ENCODE assay signal across 1 cellular context in the genomic region with DNA sequence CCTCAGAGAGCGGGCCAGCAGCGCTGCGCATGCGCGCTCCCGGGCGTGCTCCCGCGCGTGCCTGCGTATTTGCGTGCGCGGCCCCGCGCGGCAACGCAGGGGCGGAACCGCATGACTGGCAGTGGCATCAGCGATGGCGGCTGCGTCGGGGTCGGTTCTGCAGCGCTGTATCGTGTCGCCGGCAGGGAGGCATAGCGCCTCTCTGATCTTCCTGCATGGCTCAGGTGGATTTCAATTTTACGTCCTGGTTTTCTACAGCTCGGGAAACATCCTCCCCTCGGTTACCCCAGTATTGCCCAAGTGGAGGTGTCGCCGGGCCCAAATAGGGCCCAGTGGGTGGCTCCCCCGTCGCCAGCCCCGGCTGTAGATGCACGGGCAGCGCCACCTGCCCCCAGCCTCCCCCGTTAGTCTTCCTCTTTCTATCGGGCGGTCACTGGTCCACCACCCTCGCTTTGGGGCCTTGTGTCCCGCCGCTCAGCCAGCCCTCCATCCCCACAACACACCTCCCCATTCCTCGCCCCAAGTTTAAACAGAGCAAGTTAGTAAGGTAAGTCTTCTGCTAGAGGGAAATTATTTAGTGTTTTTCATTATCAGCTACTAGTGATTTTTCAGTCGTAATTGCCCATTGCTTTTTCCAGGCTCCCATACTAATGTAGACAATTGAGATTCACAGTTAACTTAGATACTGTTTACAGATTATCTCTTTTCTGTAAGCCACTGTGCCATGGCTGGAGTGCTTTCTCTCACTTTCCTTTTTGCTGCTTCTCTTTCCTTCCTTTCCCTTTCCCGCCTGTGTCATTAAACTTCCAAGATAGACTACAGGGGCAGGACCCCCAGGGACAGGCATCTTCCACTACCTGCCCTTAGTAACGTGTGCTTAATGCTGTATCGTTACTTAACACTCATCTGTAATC.
TF ChIP-seq lines count a peak whose summit lies in the region.

A gene (plus strand): TSS at position 121 of the 914 bp plus-strand sequence. CDS start 13 bp downstream, at position 134.

TF ChIP-seq in GM12878, 131 proteins besides CTCF, POLR2A, EP300 and RAD21 (continued from another document and continues in another):
- TF ChIP-seq KAT2A (conservative IDR thresholded peaks at IDR 0.05; ENCODE audit: control insufficient read depth, low read depth, low read length) (no peak), TCF12 (IDR thresholded peaks at IDR 0.05; ENCODE audit: low read depth, low read length) (0 out of 2 replicates have a peak, but pooled peaks have one; percentile 9), RB1 (IDR thresholded peaks at IDR 0.05; ENCODE audit: borderline replicate concordance) (peak; percentile 56; the same call in 1 of the 2 replicates), YY1 (IDR thresholded peaks at IDR 0.05; ENCODE audit: low read depth, low read length) (peak; percentile 97), SP1 (IDR thresholded peaks at IDR 0.05; ENCODE audit: low read depth, low read length) (no peak), EGR1 (IDR thresholded peaks at IDR 0.05; ENCODE audit: borderline replicate concordance in 1 of 2, low read depth in 2 of 2, low read length in 2 of 2) (peak in 1 of 2 experiments; percentile 95; a peak in 1 of 3 replicates), SMAD1 (IDR thresholded peaks at IDR 0.05; ENCODE audit: low read depth, partially characterized antibody) (no peak), IRF4 (IDR thresholded peaks at IDR 0.05; ENCODE audit: low read depth, low read length) (no peak), SMC3 (IDR thresholded peaks at IDR 0.05; ENCODE audit: borderline replicate concordance, low read length) (no peak), POLR2AphosphoS2 (IDR thresholded peaks at IDR 0.05; ENCODE audit: low read depth, low read length) (peak; percentile 83; the same call in 1 of the 2 replicates), MEF2A (IDR thresholded peaks at IDR 0.05; ENCODE audit: insufficient read depth, low read depth, low read length) (no peak), DPF2 (IDR thresholded peaks at IDR 0.05) (peak; percentile 88), RCOR1 (conservative IDR thresholded peaks at IDR 0.05; ENCODE audit: low read depth, low read length) (no peak), RAD51 (IDR thresholded peaks at IDR 0.05) (no peak), ZNF217 (IDR thresholded peaks at IDR 0.05) (no peak), FOXM1 (IDR thresholded peaks at IDR 0.05; ENCODE audit: low read depth, low read length) (no peak), IKZF1 (conservative IDR thresholded peaks at IDR 0.05) (peak; percentile 52), NBN (IDR thresholded peaks at IDR 0.05) (peak; percentile 76), IKZF2 (IDR thresholded peaks at IDR 0.05) (no peak), NFXL1 (IDR thresholded peaks at IDR 0.05; ENCODE audit: borderline replicate concordance) (no peak), CREM (IDR thresholded peaks at IDR 0.05; ENCODE audit: low read depth) (peak; percentile 54; the same call in 1 of the 2 replicates), ATF7 (IDR thresholded peaks at IDR 0.05; ENCODE audit: low read depth) (no peak), GATAD2B (conservative IDR thresholded peaks at IDR 0.05; ENCODE audit: low read depth) (peak; percentile 87), TBL1XR1 (IDR thresholded peaks at IDR 0.05; ENCODE audit: low read depth, low read length) (no peak), KDM1A (IDR thresholded peaks at IDR 0.05; ENCODE audit: borderline replicate concordance) (no peak), TCF7 (IDR thresholded peaks at IDR 0.05; ENCODE audit: borderline replicate concordance) (no peak)
- TF ChIP-seq, protein P1, sequence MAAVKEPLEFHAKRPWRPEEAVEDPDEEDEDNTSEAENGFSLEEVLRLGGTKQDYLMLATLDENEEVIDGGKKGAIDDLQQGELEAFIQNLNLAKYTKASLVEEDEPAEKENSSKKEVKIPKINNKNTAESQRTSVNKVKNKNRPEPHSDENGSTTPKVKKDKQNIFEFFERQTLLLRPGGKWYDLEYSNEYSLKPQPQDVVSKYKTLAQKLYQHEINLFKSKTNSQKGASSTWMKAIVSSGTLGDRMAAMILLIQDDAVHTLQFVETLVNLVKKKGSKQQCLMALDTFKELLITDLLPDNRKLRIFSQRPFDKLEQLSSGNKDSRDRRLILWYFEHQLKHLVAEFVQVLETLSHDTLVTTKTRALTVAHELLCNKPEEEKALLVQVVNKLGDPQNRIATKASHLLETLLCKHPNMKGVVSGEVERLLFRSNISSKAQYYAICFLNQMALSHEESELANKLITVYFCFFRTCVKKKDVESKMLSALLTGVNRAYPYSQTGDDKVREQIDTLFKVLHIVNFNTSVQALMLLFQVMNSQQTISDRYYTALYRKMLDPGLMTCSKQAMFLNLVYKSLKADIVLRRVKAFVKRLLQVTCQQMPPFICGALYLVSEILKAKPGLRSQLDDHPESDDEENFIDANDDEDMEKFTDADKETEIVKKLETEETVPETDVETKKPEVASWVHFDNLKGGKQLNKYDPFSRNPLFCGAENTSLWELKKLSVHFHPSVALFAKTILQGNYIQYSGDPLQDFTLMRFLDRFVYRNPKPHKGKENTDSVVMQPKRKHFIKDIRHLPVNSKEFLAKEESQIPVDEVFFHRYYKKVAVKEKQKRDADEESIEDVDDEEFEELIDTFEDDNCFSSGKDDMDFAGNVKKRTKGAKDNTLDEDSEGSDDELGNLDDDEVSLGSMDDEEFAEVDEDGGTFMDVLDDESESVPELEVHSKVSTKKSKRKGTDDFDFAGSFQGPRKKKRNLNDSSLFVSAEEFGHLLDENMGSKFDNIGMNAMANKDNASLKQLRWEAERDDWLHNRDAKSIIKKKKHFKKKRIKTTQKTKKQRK (IDR thresholded peaks at IDR 0.05; ENCODE audit: low read depth, low read length): no peak
- TF ChIP-seq, protein P2, sequence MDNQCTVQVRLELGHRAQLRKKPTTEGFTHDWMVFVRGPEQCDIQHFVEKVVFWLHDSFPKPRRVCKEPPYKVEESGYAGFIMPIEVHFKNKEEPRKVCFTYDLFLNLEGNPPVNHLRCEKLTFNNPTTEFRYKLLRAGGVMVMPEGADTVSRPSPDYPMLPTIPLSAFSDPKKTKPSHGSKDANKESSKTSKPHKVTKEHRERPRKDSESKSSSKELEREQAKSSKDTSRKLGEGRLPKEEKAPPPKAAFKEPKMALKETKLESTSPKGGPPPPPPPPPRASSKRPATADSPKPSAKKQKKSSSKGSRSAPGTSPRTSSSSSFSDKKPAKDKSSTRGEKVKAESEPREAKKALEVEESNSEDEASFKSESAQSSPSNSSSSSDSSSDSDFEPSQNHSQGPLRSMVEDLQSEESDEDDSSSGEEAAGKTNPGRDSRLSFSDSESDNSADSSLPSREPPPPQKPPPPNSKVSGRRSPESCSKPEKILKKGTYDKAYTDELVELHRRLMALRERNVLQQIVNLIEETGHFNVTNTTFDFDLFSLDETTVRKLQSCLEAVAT (IDR thresholded peaks at IDR 0.05): peak; percentile 49
- TF ChIP-seq, protein P3, sequence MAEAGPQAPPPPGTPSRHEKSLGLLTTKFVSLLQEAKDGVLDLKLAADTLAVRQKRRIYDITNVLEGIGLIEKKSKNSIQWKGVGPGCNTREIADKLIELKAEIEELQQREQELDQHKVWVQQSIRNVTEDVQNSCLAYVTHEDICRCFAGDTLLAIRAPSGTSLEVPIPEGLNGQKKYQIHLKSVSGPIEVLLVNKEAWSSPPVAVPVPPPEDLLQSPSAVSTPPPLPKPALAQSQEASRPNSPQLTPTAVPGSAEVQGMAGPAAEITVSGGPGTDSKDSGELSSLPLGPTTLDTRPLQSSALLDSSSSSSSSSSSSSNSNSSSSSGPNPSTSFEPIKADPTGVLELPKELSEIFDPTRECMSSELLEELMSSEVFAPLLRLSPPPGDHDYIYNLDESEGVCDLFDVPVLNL (IDR thresholded peaks at IDR 0.05; ENCODE audit: low read depth, low read length): no peak
- TF ChIP-seq, protein P4, sequence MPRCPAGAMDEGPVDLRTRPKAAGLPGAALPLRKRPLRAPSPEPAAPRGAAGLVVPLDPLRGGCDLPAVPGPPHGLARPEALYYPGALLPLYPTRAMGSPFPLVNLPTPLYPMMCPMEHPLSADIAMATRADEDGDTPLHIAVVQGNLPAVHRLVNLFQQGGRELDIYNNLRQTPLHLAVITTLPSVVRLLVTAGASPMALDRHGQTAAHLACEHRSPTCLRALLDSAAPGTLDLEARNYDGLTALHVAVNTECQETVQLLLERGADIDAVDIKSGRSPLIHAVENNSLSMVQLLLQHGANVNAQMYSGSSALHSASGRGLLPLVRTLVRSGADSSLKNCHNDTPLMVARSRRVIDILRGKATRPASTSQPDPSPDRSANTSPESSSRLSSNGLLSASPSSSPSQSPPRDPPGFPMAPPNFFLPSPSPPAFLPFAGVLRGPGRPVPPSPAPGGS (IDR thresholded peaks at IDR 0.05; ENCODE audit: borderline replicate concordance, insufficient read depth, low read depth, low read length, poor library complexity, severe bottlenecking): no peak
- TF ChIP-seq, protein P5, sequence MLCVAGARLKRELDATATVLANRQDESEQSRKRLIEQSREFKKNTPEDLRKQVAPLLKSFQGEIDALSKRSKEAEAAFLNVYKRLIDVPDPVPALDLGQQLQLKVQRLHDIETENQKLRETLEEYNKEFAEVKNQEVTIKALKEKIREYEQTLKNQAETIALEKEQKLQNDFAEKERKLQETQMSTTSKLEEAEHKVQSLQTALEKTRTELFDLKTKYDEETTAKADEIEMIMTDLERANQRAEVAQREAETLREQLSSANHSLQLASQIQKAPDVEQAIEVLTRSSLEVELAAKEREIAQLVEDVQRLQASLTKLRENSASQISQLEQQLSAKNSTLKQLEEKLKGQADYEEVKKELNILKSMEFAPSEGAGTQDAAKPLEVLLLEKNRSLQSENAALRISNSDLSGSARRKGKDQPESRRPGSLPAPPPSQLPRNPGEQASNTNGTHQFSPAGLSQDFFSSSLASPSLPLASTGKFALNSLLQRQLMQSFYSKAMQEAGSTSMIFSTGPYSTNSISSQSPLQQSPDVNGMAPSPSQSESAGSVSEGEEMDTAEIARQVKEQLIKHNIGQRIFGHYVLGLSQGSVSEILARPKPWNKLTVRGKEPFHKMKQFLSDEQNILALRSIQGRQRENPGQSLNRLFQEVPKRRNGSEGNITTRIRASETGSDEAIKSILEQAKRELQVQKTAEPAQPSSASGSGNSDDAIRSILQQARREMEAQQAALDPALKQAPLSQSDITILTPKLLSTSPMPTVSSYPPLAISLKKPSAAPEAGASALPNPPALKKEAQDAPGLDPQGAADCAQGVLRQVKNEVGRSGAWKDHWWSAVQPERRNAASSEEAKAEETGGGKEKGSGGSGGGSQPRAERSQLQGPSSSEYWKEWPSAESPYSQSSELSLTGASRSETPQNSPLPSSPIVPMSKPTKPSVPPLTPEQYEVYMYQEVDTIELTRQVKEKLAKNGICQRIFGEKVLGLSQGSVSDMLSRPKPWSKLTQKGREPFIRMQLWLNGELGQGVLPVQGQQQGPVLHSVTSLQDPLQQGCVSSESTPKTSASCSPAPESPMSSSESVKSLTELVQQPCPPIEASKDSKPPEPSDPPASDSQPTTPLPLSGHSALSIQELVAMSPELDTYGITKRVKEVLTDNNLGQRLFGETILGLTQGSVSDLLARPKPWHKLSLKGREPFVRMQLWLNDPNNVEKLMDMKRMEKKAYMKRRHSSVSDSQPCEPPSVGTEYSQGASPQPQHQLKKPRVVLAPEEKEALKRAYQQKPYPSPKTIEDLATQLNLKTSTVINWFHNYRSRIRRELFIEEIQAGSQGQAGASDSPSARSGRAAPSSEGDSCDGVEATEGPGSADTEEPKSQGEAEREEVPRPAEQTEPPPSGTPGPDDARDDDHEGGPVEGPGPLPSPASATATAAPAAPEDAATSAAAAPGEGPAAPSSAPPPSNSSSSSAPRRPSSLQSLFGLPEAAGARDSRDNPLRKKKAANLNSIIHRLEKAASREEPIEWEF (IDR thresholded peaks at IDR 0.05; ENCODE audit: insufficient replicate concordance, low read depth, low read length): no peak
- TF ChIP-seq, protein P6, sequence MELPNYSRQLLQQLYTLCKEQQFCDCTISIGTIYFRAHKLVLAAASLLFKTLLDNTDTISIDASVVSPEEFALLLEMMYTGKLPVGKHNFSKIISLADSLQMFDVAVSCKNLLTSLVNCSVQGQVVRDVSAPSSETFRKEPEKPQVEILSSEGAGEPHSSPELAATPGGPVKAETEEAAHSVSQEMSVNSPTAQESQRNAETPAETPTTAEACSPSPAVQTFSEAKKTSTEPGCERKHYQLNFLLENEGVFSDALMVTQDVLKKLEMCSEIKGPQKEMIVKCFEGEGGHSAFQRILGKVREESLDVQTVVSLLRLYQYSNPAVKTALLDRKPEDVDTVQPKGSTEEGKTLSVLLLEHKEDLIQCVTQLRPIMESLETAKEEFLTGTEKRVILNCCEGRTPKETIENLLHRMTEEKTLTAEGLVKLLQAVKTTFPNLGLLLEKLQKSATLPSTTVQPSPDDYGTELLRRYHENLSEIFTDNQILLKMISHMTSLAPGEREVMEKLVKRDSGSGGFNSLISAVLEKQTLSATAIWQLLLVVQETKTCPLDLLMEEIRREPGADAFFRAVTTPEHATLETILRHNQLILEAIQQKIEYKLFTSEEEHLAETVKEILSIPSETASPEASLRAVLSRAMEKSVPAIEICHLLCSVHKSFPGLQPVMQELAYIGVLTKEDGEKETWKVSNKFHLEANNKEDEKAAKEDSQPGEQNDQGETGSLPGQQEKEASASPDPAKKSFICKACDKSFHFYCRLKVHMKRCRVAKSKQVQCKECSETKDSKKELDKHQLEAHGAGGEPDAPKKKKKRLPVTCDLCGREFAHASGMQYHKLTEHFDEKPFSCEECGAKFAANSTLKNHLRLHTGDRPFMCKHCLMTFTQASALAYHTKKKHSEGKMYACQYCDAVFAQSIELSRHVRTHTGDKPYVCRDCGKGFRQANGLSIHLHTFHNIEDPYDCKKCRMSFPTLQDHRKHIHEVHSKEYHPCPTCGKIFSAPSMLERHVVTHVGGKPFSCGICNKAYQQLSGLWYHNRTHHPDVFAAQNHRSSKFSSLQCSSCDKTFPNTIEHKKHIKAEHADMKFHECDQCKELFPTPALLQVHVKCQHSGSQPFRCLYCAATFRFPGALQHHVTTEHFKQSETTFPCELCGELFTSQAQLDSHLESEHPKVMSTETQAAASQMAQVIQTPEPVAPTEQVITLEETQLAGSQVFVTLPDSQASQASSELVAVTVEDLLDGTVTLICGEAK (IDR thresholded peaks at IDR 0.05; ENCODE audit: borderline replicate concordance): no peak
- TF ChIP-seq, protein P7, sequence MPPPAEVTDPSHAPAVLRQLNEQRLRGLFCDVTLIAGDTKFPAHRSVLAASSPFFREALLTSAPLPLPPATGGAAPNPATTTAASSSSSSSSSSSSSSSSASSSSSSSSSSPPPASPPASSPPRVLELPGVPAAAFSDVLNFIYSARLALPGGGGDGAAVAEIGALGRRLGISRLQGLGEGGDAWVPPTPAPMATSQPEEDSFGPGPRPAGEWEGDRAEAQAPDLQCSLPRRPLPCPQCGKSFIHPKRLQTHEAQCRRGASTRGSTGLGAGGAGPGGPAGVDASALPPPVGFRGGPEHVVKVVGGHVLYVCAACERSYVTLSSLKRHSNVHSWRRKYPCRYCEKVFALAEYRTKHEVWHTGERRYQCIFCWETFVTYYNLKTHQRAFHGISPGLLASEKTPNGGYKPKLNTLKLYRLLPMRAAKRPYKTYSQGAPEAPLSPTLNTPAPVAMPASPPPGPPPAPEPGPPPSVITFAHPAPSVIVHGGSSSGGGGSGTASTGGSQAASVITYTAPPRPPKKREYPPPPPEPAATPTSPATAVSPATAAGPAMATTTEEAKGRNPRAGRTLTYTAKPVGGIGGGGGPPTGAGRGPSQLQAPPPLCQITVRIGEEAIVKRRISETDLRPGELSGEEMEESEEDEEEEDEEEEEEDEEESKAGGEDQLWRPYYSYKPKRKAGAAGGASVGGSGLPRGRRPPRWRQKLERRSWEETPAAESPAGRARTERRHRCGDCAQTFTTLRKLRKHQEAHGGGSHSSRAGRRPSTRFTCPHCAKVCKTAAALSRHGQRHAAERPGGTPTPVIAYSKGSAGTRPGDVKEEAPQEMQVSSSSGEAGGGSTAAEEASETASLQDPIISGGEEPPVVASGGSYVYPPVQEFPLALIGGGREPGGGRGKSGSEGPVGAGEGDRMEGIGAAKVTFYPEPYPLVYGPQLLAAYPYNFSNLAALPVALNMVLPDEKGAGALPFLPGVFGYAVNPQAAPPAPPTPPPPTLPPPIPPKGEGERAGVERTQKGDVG (CRISPR knock-in tag; IDR thresholded peaks at IDR 0.05): no peak
